In the genomic region with DNA sequence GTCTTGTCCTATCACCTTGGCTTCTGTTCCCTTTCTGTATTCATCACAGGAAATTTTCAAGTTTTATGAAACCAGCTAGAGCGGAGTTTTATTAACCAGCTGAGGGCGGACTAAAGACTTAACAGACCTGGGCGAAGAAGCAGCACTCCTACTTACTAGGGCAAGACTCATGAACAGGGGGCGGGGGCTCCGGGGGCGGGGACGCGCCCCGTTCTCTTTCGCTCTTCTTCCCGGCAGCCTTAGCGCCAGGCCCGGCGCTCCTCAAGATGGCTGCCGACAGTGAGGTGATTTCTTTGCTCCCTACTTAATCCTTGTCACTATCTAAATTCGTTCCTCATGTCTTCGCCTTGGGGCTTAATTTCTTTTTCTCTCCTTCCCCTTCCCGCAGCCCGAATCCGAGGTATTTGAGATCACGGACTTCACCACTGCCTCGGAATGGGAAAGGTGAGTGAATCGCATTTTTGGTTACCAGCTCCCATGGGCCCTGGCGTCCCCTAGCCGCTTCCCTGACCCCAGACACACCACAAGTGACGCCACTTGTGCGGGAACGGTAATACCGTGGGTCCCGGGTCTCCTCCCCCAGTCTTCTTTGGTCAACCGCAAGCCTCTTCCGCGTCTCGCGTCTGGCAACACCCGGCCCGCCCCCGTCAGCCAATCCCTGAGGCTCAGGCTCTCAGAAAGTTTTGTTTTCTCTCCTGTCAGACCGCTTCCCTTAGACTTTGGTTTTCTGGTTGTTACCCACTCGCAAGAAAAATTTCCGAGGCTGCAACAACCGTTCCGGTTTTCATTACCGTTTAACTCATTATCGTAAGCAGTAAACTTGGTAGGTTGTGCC, we compare ENCODE assay signal across 8 cellular contexts. TPM values are rescaled to one million over a fixed set of nuclear protein-coding genes. Genes with fewer than 3 reads are reported as not detected.
A peak's percentile ranks its signal among the peaks of the same experiment; 100 is the strongest.
DNase-seq lines count a peak whose midpoint lies in the region; ATAC-seq and TF ChIP-seq lines count a peak whose summit lies in the region.

A gene (plus strand): TSS at position 251 of the 835 bp plus-strand sequence. CDS start 16 bp downstream, at position 267.

- ATAC-seq in GM21825 (IDR thresholded peaks at IDR 0.05; ENCODE audit: unreplicated experiment) (peak; percentile 77), natural killer cell (peak; percentile 82 to 92 (median 90))
- peak; percentile 80 for ATAC-seq in activated T-helper 17 cell treated with anti-CD3 and anti-CD28 coated beads, Interleukin-2, amount 50 U/mL, for 72 hours (replicated peaks)

- H3K9me3 Mint-ChIP-seq in activated T-helper 17 cell treated with anti-CD3 and anti-CD28 coated beads, Interleukin-2, amount 50 U/mL, for 72 hours: no peaks in the 10 kb centered on the region
- no peaks in the 10 kb centered on the region for H3K9me3 Mint-ChIP-seq in natural killer cell

- intact Hi-C loops in natural killer cell (cut with micrococcal nuclease): loop anchor here (1.0 to 5.0 kb wide), 6 partner anchors 60 to 1075 kb away; a partner anchor contains a TSS

- TF ChIP-seq CTCF in RWPE1 (conservative IDR thresholded peaks at IDR 0.05; ENCODE audit: low read depth) (no peak), natural killer cell (IDR thresholded peaks at IDR 0.05) (no peak)

- peaks cover 19% of the 10 kb centered on the region for H3K4me1 Mint-ChIP-seq in activated T-helper 17 cell treated with anti-CD3 and anti-CD28 coated beads, Interleukin-2, amount 50 U/mL, for 72 hours
- peaks cover 20 to 29% of the 10 kb centered on the region in 2 donors for H3K4me1 Mint-ChIP-seq in natural killer cell

- peak within 1 kb of the TSS; percentile 92 for H3K27ac ChIP-seq in KOPT-K1 (ENCODE audit: low read depth, low read length, poor library complexity, severe bottlenecking)
- peak within 1 kb of the TSS; percentile 88 for H3K27ac ChIP-seq in RWPE1

- peak within 1 kb of the TSS; percentile 99 for H3K27ac Mint-ChIP-seq in activated T-helper 17 cell treated with anti-CD3 and anti-CD28 coated beads, Interleukin-2, amount 50 U/mL, for 72 hours
- peak within 1 kb of the TSS; percentile 96 to 98 for H3K27ac Mint-ChIP-seq in natural killer cell

- CTCF ChIA-PET in RWPE1 (lab: Yijun Ruan, JAX): interaction anchor here (0.6 kb wide), 1 partner anchor 1685 kb away, joined by 3 read pairs; no protein-coding TSS in a partner anchor

- peak; percentile 88 for DNase-seq in Daoy (ENCODE audit: low read depth)
- DNase-seq in RWPE1 (ENCODE audit: low spot score): peak; percentile 86
- peak; percentile 80 for DNase-seq in fibroblast of peridontal ligament (ENCODE audit: extremely low read depth)
- DNase-seq in natural killer cell: peak; percentile 85
- peak; percentile 84 to 94 (median 90) for DNase-seq in stimulated activated naive CD4-positive, alpha-beta T cell (lab: John Stamatoyannopoulos, UW)

- H3K4me3 Mint-ChIP-seq in activated T-helper 17 cell treated with anti-CD3 and anti-CD28 coated beads, Interleukin-2, amount 50 U/mL, for 72 hours: peak within 1 kb of the TSS; percentile 92
- peak within 1 kb of the TSS; percentile 97 for H3K4me3 Mint-ChIP-seq in natural killer cell

- no peaks in the 10 kb centered on the region for H3K9me3 ChIP-seq in KOPT-K1 (ENCODE audit: insufficient read depth, low read length, poor library complexity, severe bottlenecking)

- POLR2A ChIA-PET in RWPE1 (lab: Yijun Ruan, JAX; ENCODE audit: low non-redundant PET): no interaction called here

- peaks cover 29% of the 10 kb centered on the region for H3K36me3 Mint-ChIP-seq in activated T-helper 17 cell treated with anti-CD3 and anti-CD28 coated beads, Interleukin-2, amount 50 U/mL, for 72 hours (ENCODE audit: low read depth)
- H3K36me3 Mint-ChIP-seq in natural killer cell: no peaks in the 10 kb centered on the region

- 0 out of 2 replicates have a peak, but pooled peaks cover 4% of the 10 kb centered on the region for H3K36me3 ChIP-seq in KOPT-K1 (ENCODE audit: insufficient read depth, low read length)

- H3K27me3 Mint-ChIP-seq in activated T-helper 17 cell treated with anti-CD3 and anti-CD28 coated beads, Interleukin-2, amount 50 U/mL, for 72 hours: no peaks in the 10 kb centered on the region
- peaks cover 42 to 53% of the 10 kb centered on the region in 2 donors for H3K27me3 Mint-ChIP-seq in natural killer cell (ENCODE audit: low read depth in 2 of 2)

RNA-seq across cellular contexts. Expression of the gene that starts here (rescaled TPM):
- 33.7 and 39.9 TPM in 2 replicates for total RNA-seq in Daoy (2014; rRNA removed; shearing (Covaris generic))
- total RNA-seq in activated T-helper 17 cell treated with anti-CD3 and anti-CD28 coated beads, Interleukin-2, amount 50 U/mL, for 72 hours: 10 to 100 TPM; 19.9 to 28.3 TPM
- total RNA-seq in natural killer cell: 10 to 100 TPM in 1 of 3 donors, 1 to 10 TPM in 2; 9.6 to 12.6 (median 9.8) TPM

Comparison
In these comparisons a context has a peak if more than half of its experiments do, and no peak if none do; other contexts are left out.
1. Peak in every context shown above with its lines: DNase-seq, ATAC-seq and H3K27ac ChIP-seq.